Comparison of ENCODE assay signal across 34 cellular contexts in the genomic region with DNA sequence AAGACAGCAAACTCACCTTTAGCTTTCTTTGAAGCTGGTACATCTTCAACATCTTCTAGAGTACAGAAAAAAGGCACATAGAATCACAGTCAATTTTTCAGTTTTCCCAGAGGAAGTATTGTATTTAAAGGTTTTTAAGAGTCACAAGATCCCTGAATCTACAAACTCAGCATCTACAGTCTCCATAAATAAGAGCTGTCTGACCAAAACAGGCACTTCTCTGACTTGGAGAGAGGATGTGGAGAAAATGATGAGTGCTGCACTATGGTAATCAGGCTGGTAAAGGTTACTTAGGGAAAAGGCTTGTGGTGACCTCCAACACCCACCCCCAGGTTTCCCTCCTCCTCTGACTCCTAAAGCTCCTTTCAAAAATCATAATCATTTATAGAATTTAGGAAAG.
"Had no signal": no experiment of that assay in that cellular context is flagged by ENCODE, and none has a peak within 500 bp of the region (broad histone marks: within the 10 kb centered on the region; RNA-seq: fewer than 3 reads in every experiment).

No MANE protein-coding gene starts in this region.

- H3K9me3 ChIP-seq: MG63 had no signal

- H3K36me3 ChIP-seq: MG63 had no signal

- H3K4me3 ChIP-seq: MG63 had no signal

- DNase-seq: Karpas-422, Kasumi-1, MG63, MM.1S, MV-4-11, NCI-H1048, NCI-H1092, NCI-H1092 treated with DMSO at 0.1 percent for 48 hours, NCI-H1105, NCI-H1105 treated with DMSO at 0.1 percent for 48 hours, NCI-H1417, NCI-H1417 treated with DMSO at 0.1 percent for 48 hours, NCI-H1436, NCI-H1436 treated with DMSO at 0.1 percent for 48 hours, NCI-H146, NCI-H1694, NCI-H1694 treated with DMSO at 0.1 percent for 48 hours, NCI-H187, NCI-H187 treated with DMSO at 0.1 percent for 48 hours, NCI-H1930, NCI-H2029, NCI-H2029 treated with DMSO at 0.1 percent for 48 hours, NCI-H2081, NCI-H2081 treated with DMSO at 0.1 percent for 48 hours, NCI-H2107, NCI-H2171, NCI-H2171 treated with DMSO at 0.1 percent for 48 hours, NCI-H2227 treated with DMSO at 0.1 percent for 48 hours, NCI-H226, NCI-H345, NCI-H446, NCI-H446 treated with DMSO at 0.1 percent for 48 hours, NCI-H510A, NCI-H510A treated with DMSO at 0.1 percent for 48 hours had no signal

- H3K27me3 ChIP-seq: MG63 had no signal
